Comparison of ENCODE assay signal across 20 cellular contexts in genomic region chr14:98877065-98877464, GRCh38.
"Had no signal": no experiment of that assay in that cellular context is flagged by ENCODE, and none has a peak within 500 bp of the region (broad histone marks: within the 10 kb centered on the region; RNA-seq: fewer than 3 reads in every experiment).

No MANE protein-coding gene starts in this region.

- H3K27ac ChIP-seq: RWPE1 had no signal

- H3K4me2 ChIP-seq: SK-N-SH had no signal

- H3K9me3 ChIP-seq: MG63, SK-N-SH had no signal

- FAIRE-seq: RCC 7860 had no signal

- H3K36me3 ChIP-seq: MG63 had no signal

- H3K4me3 ChIP-seq: MG63 had no signal

- H3K9ac ChIP-seq: SK-N-SH had no signal

- H3K27me3 ChIP-seq: MG63 had no signal

- DNase-seq: KBM-7, MG63, NCI-H1092, NCI-H1105 treated with DMSO at 0.1 percent for 48 hours, NCI-H1417 treated with DMSO at 0.1 percent for 48 hours, NCI-H146, NCI-H1694 treated with DMSO at 0.1 percent for 48 hours, NCI-H1930, NCI-H2081, NCI-H2107, NCI-H226, NCI-H446, NCI-H510A, NCI-H524 treated with DMSO at 0.1 percent for 48 hours, NCI-H69, NCI-H774, SHP77, SK-N-SH had no signal
